8 cellular contexts compared by ENCODE assay signal in the genomic region with DNA sequence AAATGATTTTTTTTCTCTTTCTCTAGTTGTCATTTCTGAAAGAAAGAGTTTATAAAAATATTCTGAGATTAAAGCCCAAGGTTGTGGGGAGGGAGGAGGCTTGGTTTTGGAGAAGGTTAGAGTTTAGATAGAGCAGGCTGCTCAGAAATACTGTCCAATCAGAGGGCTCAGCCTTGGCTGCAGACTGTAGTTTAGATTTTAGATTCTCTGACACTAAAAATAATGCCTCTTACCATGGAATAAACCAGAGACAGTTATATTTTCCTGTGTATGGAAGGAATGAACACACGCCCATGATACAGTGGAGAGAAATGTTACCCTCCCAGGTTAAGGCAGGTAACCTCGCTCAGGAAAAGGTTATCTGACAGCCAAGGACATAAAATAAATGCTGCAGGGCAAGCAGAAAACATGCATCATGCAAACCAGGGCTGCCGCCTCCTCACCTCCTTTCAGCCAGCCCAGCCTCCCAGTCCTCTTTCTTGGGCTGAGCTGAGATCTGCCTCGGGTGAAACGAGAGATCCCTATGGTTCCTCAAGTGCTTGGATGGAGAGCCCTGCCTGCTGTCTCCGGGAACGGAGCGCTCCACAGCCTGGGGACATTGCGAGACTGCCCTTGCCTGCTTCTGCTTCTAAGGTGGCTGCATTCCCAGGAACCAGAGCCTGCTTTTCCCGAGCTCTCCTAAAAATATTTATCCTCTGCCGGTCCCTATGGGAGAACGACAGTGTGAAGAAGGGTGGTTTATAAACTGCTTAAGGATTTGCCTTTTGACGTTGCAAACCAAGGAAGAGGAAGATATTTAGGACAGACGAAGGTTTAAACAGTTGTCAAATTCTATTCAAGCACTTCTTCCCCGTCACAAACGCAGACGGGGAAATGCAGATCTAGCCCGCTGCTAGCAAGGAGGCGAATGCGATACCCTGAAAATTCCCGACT. TPM values are rescaled to one million over a fixed set of nuclear protein-coding genes. Genes with fewer than 3 reads are reported as not detected.
DNase-seq lines count a peak whose midpoint lies in the region; ATAC-seq lines count a peak whose summit lies in the region.

No MANE protein-coding gene starts in this region.

- ATAC-seq in CD4-positive, CD25-positive, alpha-beta regulatory T cell (ENCODE audit: low read depth in 2 of 2) = no peak
- ATAC-seq in GM19455 (IDR thresholded peaks at IDR 0.05; ENCODE audit: unreplicated experiment) = peak; percentile 11

- peak in 1 of 3 donors; percentile 8 for DNase-seq in CD4-positive, CD25-positive, alpha-beta regulatory T cell
- peak; percentile 11 for DNase-seq in NCI-H187 treated with DMSO at 0.1 percent for 48 hours (lab: John Stamatoyannopoulos, UW)
- DNase-seq in activated naive CD4-positive, alpha-beta T cell treated with anti-CD3 and anti-CD28 coated beads, Interleukin-2, amount 50 U/mL, for 16 hours = peak; percentile 10
- DNase-seq in germinal center (ENCODE audit: low spot score) = peak; percentile 17
- no peak for DNase-seq in KG1 (lab: John Stamatoyannopoulos, UW)
- no peak for DNase-seq in SKM-1 treated with dmso at 0.1 percent for 144 hours (lab: John Stamatoyannopoulos, UW; ENCODE audit: unreplicated experiment)

- H3K27me3 ChIP-seq in CD4-positive, CD25-positive, alpha-beta regulatory T cell (ENCODE audit: control insufficient read depth, insufficient read depth, low read length) = no peaks in the 10 kb centered on the region
- no peaks in the 10 kb centered on the region for H3K27me3 ChIP-seq in neuron (ENCODE audit: insufficient read depth, low read length)

- no peak overlapping the region for H3K27ac ChIP-seq in CD4-positive, CD25-positive, alpha-beta regulatory T cell (ENCODE audit: insufficient read depth, low read length, poor library complexity, severe bottlenecking)

- H3K4me1 ChIP-seq in CD4-positive, CD25-positive, alpha-beta regulatory T cell (ENCODE audit: control insufficient read depth, insufficient read depth, low read length, poor library complexity, severe bottlenecking) = peaks cover 15% of the 10 kb centered on the region
- H3K4me1 ChIP-seq in neuron (ENCODE audit: insufficient read depth, low read length) = peaks cover 11% of the 10 kb centered on the region

- H3K27ac Mint-ChIP-seq in CD4-positive, CD25-positive, alpha-beta regulatory T cell = peak overlapping the region in 2 of 3 donors; percentile 90 to 91

- no peaks in the 10 kb centered on the region for H3K36me3 ChIP-seq in CD4-positive, CD25-positive, alpha-beta regulatory T cell (ENCODE audit: control insufficient read depth, insufficient read depth, low read length)
- no peaks in the 10 kb centered on the region for H3K36me3 ChIP-seq in neuron (ENCODE audit: insufficient read depth, low read length)

- H3K4me3 Mint-ChIP-seq in CD4-positive, CD25-positive, alpha-beta regulatory T cell = peak overlapping the region; percentile 92 to 98 (median 96)

- no peaks in the 10 kb centered on the region for H3K36me3 Mint-ChIP-seq in CD4-positive, CD25-positive, alpha-beta regulatory T cell

- peaks cover 28% of the 10 kb centered on the region for H3K27me3 Mint-ChIP-seq in CD4-positive, CD25-positive, alpha-beta regulatory T cell

- peak overlapping the region; percentile 97 for H3K4me3 ChIP-seq in CD4-positive, CD25-positive, alpha-beta regulatory T cell (ENCODE audit: low read depth, low read length)
- peak overlapping the region; percentile 83 for H3K4me3 ChIP-seq in neuron (ENCODE audit: low read length)

- peaks cover 4 to 26% (median 15%) of the 10 kb centered on the region in 4 donors for H3K4me1 Mint-ChIP-seq in CD4-positive, CD25-positive, alpha-beta regulatory T cell

- H2AFZ ChIP-seq in neuron (ENCODE audit: low read depth, low read length) = peak overlapping the region; percentile 96

- H3K9me3 Mint-ChIP-seq in CD4-positive, CD25-positive, alpha-beta regulatory T cell = no peaks in the 10 kb centered on the region

- no peaks in the 10 kb centered on the region for H3K9me3 ChIP-seq in CD4-positive, CD25-positive, alpha-beta regulatory T cell (ENCODE audit: control insufficient read depth in 2 of 2, low read length in 2 of 2)
- no peaks in the 10 kb centered on the region for H3K9me3 ChIP-seq in neuron (ENCODE audit: low read length)

RNA-seq across cellular contexts. Expression of a gene that starts 0.8 kb away (rescaled TPM):
- 2.1 TPM for total RNA-seq in CD4-positive, CD25-positive, alpha-beta regulatory T cell
- under 1 TPM; 0.43 to 0.95 (median 0.59) TPM for polyA plus RNA-seq in CD4-positive, CD25-positive, alpha-beta regulatory T cell

RNA-seq across cellular contexts. Expression of a gene that starts 40.5 kb away (rescaled TPM):
- 2.7 TPM for total RNA-seq in CD4-positive, CD25-positive, alpha-beta regulatory T cell
- polyA plus RNA-seq in CD4-positive, CD25-positive, alpha-beta regulatory T cell = 1 to 10 TPM; 1.1 to 2.9 (median 1.9) TPM

Comparison
In these comparisons a context has a peak if more than half of its experiments do, and no peak if none do; other contexts are left out.
1. DNase-seq: peak in NCI-H187 treated with DMSO at 0.1 percent for 48 hours (single experiment), activated naive CD4-positive, alpha-beta T cell treated with anti-CD3 and anti-CD28 coated beads, Interleukin-2, amount 50 U/mL, for 16 hours (single experiment) and germinal center (single experiment); none in KG1 (single experiment) and SKM-1 treated with dmso at 0.1 percent for 144 hours (single experiment).